Comparison of ENCODE assay signal across 29 cellular contexts in the genomic region with DNA sequence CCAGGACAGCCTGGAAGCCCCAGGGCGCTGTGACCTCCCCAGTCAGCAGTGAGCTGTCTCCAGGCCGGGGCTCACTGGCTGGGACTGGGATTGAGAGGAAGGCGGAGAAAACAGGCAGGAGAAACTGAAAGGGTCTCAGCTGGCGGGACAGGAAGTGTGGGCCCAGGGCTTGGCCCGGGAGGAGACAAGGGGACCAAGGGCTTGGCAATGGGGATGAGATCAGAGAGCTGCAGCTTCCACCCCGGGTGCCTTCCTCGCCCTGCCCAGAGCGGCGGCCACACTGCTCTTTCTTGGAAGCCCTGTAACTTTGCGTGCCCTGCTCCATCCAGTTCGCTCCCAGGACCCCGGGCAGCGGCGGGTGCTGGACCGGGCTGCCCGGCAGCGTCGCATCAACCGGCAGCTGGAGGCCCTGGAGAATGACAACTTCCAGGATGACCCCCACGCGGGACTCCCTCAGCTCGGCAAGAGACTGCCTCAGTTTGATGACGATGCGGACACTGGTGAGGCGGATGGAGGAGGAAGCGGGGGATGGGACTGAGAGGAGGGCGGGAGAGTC. TPM values are rescaled to one million over a fixed set of nuclear protein-coding genes. Genes with fewer than 3 reads are reported as not detected.
DNase-seq lines count a peak whose midpoint lies in the region; ATAC-seq, FAIRE-seq and TF ChIP-seq lines count a peak whose summit lies in the region.
"Had no signal": no experiment of that assay in that cellular context is flagged by ENCODE, and none has a peak within 500 bp of the region (broad histone marks: within the 10 kb centered on the region; RNA-seq: fewer than 3 reads in every experiment).

No MANE protein-coding gene starts in this region.

- no peak for TF ChIP-seq POLR2A in K562 (conservative IDR thresholded peaks at IDR 0.05)

- 91% methylated on average over 16 of the region's 27 CpGs for WGBS in K562 (ENCODE audit: insufficient coverage, low coverage, missing lambda C conversion rate)

- BruUV-seq in K562 (replicated peaks; lab: Mats Ljungman, UMichigan), result no TSS peak

- TF ChIP-seq EP300 in K562 (IDR thresholded peaks at IDR 0.05; ENCODE audit: low read length), result no peak

- FAIRE-seq in K562 (lab: Jason Lieb, UNC), result no peak

- no peaks in the 10 kb centered on the region for H3K27me3 Mint-ChIP-seq in activated T-helper 17 cell treated with anti-CD3 and anti-CD28 coated beads, Interleukin-2, amount 50 U/mL, for 72 hours
- H3K27me3 Mint-ChIP-seq: CD4-positive, CD25-positive, alpha-beta regulatory T cell had no signal

- CTCF ChIA-PET in K562 (lab: Yijun Ruan, JAX; ENCODE audit: low intra/inter-chr PET ratio), result interaction anchor here (0.6 kb wide), 1 partner anchor 144 kb away, joined by 3 read pairs; no protein-coding TSS in a partner anchor

- H3K27me3 ChIP-seq in K562 (ENCODE audit: control insufficient read depth in 2 of 2, insufficient read depth in 2 of 2, low read length in 2 of 2), result no peaks in the 10 kb centered on the region

- no peaks in the 10 kb centered on the region for H3K9me3 Mint-ChIP-seq in activated naive CD4-positive, alpha-beta T cell treated with anti-CD3 and anti-CD28 coated beads, Interleukin-2, amount 50 U/mL, for 72 hours
- H3K9me3 Mint-ChIP-seq in stimulated activated effector memory CD8-positive, alpha-beta T cell treated with anti-CD3 and anti-CD28 coated beads, Interleukin-12 subunit alpha, Interleukin-12 subunit beta, amount 100 ng/mL, for 72 hours, result no peaks in the 10 kb centered on the region
- no peaks in the 10 kb centered on the region for H3K9me3 Mint-ChIP-seq in activated T-helper 17 cell treated with anti-CD3 and anti-CD28 coated beads, Interleukin-2, amount 50 U/mL, for 72 hours
- H3K9me3 Mint-ChIP-seq: CD4-positive, CD25-positive, alpha-beta regulatory T cell had no signal

- H3K4me1 Mint-ChIP-seq in stimulated activated effector memory CD8-positive, alpha-beta T cell treated with anti-CD3 and anti-CD28 coated beads, Interleukin-12 subunit alpha, Interleukin-12 subunit beta, amount 100 ng/mL, for 72 hours, result peaks cover 45% of the 10 kb centered on the region
- peaks cover 4% of the 10 kb centered on the region for H3K4me1 Mint-ChIP-seq in activated T-helper 17 cell treated with anti-CD3 and anti-CD28 coated beads, Interleukin-2, amount 50 U/mL, for 72 hours

- peaks cover 31% of the 10 kb centered on the region for H3K79me2 ChIP-seq in K562 (ENCODE audit: control insufficient read depth, insufficient read depth, low read length)

- no peak overlapping the region for H3K27ac ChIP-seq in K562 (ENCODE audit: extremely low read depth, low read depth, low read length)
- H3K27ac ChIP-seq: HL-60 had no signal

- no peaks in the 10 kb centered on the region for H3K9me3 ChIP-seq in K562 (replicated peaks; ENCODE audit: control insufficient read depth, insufficient read depth, low read depth, low read length)

- H3K9me1 ChIP-seq in K562 (ENCODE audit: control insufficient read depth, insufficient read depth, low read length), result peaks cover 9% of the 10 kb centered on the region

- POLR2A ChIA-PET in K562 (lab: Yijun Ruan, JAX), result interaction anchor here (0.6 to 0.8 kb wide), 2 partner anchors 12 to 14 kb away, joined by 3 read pairs; no protein-coding TSS in a partner anchor

- no peak overlapping the region for H3K4me3 ChIP-seq in K562

- intact Hi-C loops in K562 (cut with micrococcal nuclease), result no loop called here

- DNase-seq in activated naive CD4-positive, alpha-beta T cell treated with anti-CD3 and anti-CD28 coated beads, Interleukin-2, amount 50 U/mL, for 72 hours (ENCODE audit: low spot score in 2 of 2), result no peak
- DNase-seq in activated naive CD4-positive, alpha-beta T cell treated with anti-CD3 and anti-CD28 coated beads, Interleukin-2, amount 50 U/mL, for 16 hours, result no peak
- DNase-seq in K562 (ENCODE audit: extremely low read depth in 1 of 4, low spot score in 3 of 4) (no peak), iPS-NIHi11 (ENCODE audit: low spot score) (peak; percentile 7), HuH-7 (ENCODE audit: low spot score) (no peak), nucleus accumbens (lab: John Stamatoyannopoulos, UW) (no peak)
- no peak for DNase-seq in stimulated activated effector memory CD8-positive, alpha-beta T cell treated with anti-CD3 and anti-CD28 coated beads, Interleukin-12 subunit alpha, Interleukin-12 subunit beta, amount 100 ng/mL, for 72 hours (ENCODE audit: low spot score in 2 of 2)
- DNase-seq: CD4-positive, CD25-positive, alpha-beta regulatory T cell; DMS53; Kasumi-1; NCI-H1092 treated with DMSO at 0.1 percent for 48 hours; NCI-H146; NCI-H1930; NCI-H446; NCI-H526; NCI-H82; NK-92 treated with Interleukin-12 subunit alpha and Interleukin-12 subunit beta, amount 100 ng/mL, for 24 hours; PC-3; SHP77 had no signal

- H3K4me2 ChIP-seq in K562 (ENCODE audit: insufficient read depth, low read length), result no peak overlapping the region

- peaks cover 42% of the 10 kb centered on the region; the same call in 2 of the 3 replicates for H3K36me3 ChIP-seq in K562 (ENCODE audit: control insufficient read depth, insufficient read depth, low read length)

- H3K36me3 Mint-ChIP-seq in activated naive CD4-positive, alpha-beta T cell treated with anti-CD3 and anti-CD28 coated beads, Interleukin-2, amount 50 U/mL, for 72 hours, result peaks cover 6 to 21% of the 10 kb centered on the region in 2 donors
- H3K36me3 Mint-ChIP-seq in stimulated activated effector memory CD8-positive, alpha-beta T cell treated with anti-CD3 and anti-CD28 coated beads, Interleukin-12 subunit alpha, Interleukin-12 subunit beta, amount 100 ng/mL, for 72 hours, result peaks cover 86% of the 10 kb centered on the region
- H3K36me3 Mint-ChIP-seq in activated T-helper 17 cell treated with anti-CD3 and anti-CD28 coated beads, Interleukin-2, amount 50 U/mL, for 72 hours (ENCODE audit: low read depth), result peaks cover 74% of the 10 kb centered on the region

- no peak for ATAC-seq in activated naive CD4-positive, alpha-beta T cell treated with anti-CD3 and anti-CD28 coated beads, Interleukin-2, amount 50 U/mL, for 72 hours
- no peak for ATAC-seq in K562
- no peak for ATAC-seq in stimulated activated effector memory CD8-positive, alpha-beta T cell treated with anti-CD3 and anti-CD28 coated beads, Interleukin-12 subunit alpha, Interleukin-12 subunit beta, amount 100 ng/mL, for 72 hours
- no peak for ATAC-seq in activated T-helper 17 cell treated with anti-CD3 and anti-CD28 coated beads, Interleukin-2, amount 50 U/mL, for 72 hours (replicated peaks)
- ATAC-seq: PC-3 had no signal

- H3K4me1 ChIP-seq in K562 (replicated peaks in 1 of 2; ENCODE audit: control insufficient read depth in 2 of 2, insufficient read depth in 2 of 2, low read length in 2 of 2), result peaks cover 13 to 27% of the 10 kb centered on the region in 2 experiments; a peak in 4 of 5 replicates

- no peak overlapping the region for H3K4me3 Mint-ChIP-seq in stimulated activated effector memory CD8-positive, alpha-beta T cell treated with anti-CD3 and anti-CD28 coated beads, Interleukin-12 subunit alpha, Interleukin-12 subunit beta, amount 100 ng/mL, for 72 hours
- H3K4me3 Mint-ChIP-seq in activated T-helper 17 cell treated with anti-CD3 and anti-CD28 coated beads, Interleukin-2, amount 50 U/mL, for 72 hours, result no peak overlapping the region

- peak overlapping the region; percentile 39 to 82 for H3K27ac Mint-ChIP-seq in activated naive CD4-positive, alpha-beta T cell treated with anti-CD3 and anti-CD28 coated beads, Interleukin-2, amount 50 U/mL, for 72 hours
- peak overlapping the region; percentile 72 for H3K27ac Mint-ChIP-seq in stimulated activated effector memory CD8-positive, alpha-beta T cell treated with anti-CD3 and anti-CD28 coated beads, Interleukin-12 subunit alpha, Interleukin-12 subunit beta, amount 100 ng/mL, for 72 hours
- H3K27ac Mint-ChIP-seq in activated T-helper 17 cell treated with anti-CD3 and anti-CD28 coated beads, Interleukin-2, amount 50 U/mL, for 72 hours, result no peak overlapping the region
- H3K27ac Mint-ChIP-seq: CD4-positive, CD25-positive, alpha-beta regulatory T cell had no signal

- TF ChIP-seq CTCF in K562 (IDR thresholded peaks at IDR 0.05 in 2 of 3, conservative IDR thresholded peaks at IDR 0.05 in 1 of 3; ENCODE audit: insufficient read depth in 2 of 3, low read depth in 1 of 3, low read length in 3 of 3), result no peak

- in situ Hi-C loops in K562 (cut with MboI), result no loop called here

- H4K20me1 ChIP-seq in K562 (replicated peaks; ENCODE audit: control insufficient read depth, insufficient read depth, low read length), result no peaks in the 10 kb centered on the region

- H2AFZ ChIP-seq in K562 (ENCODE audit: low read depth, low read length), result no peak overlapping the region

- no peak for TF ChIP-seq RAD21 in K562 (CRISPR knock-in tag; conservative IDR thresholded peaks at IDR 0.05 in 1 of 2, IDR thresholded peaks at IDR 0.05 in 1 of 2)

- H3K9ac ChIP-seq in K562 (ENCODE audit: insufficient read depth in 1 of 2, low read depth in 2 of 2, low read length in 2 of 2), result peak overlapping the region in 1 of 2 experiments; percentile 54; a peak in 1 of 4 replicates

RNA-seq across cellular contexts. Expression of gene ZNHIT1, which starts 4.4 kb away (rescaled TPM):
- total RNA-seq in activated naive CD4-positive, alpha-beta T cell treated with anti-CD3 and anti-CD28 coated beads, Interleukin-2, amount 50 U/mL, for 72 hours, result 10 to 100 TPM; 49.9 to 50.3 TPM
- 16.5 and 25.6 TPM in 2 replicates for total RNA-seq in K562 (2011; cell fraction: chromatin; rRNA removed; ENCODE audit: low replicate concordance)
- 34.2 and 38.5 TPM in 2 replicates for total RNA-seq in K562 (2011; cell fraction: nucleolus; rRNA removed)
- 26.8 and 34.7 TPM in 2 replicates for total RNA-seq in K562 (2011; cell fraction: nucleoplasm; rRNA removed)
- total RNA-seq in K562 (2014; rRNA removed) (162 and 189 TPM in 2 replicates), K562 (2014; rRNA removed; fragmentation: Illumina TruSeq; extraction: Trizol) (34.7 and 37.7 TPM in 2 replicates), K562 (2015; rRNA removed; fragmentation: Illumina TruSeq; extraction: Trizol) (67.7 and 70.1 TPM in 2 replicates), K562 (2021) (98.3 and 110 TPM in 2 replicates)
- polyA plus RNA-seq in K562 (2011; rRNA removed) (29.6 and 38.3 TPM in 2 replicates), K562 (2014; fragmentation: Illumina TruSeq; extraction: Trizol) (81.6 and 101 TPM in 2 replicates), K562 (2014; fragmentation: Nextera tagmentation; extraction: Ambion mirVana) (10 to 100 TPM in 1 of 2 experiments, 1 to 10 TPM in 1; 6.4 to 24.5 TPM), K562 (2014; rRNA removed) (132 and 140 TPM in 2 replicates)
- 45.0 and 97.8 TPM in 2 replicates for polyA plus RNA-seq in K562 (2011; cell fraction: cytosol; rRNA removed)
- 19.6 and 28.1 TPM in 2 replicates for polyA plus RNA-seq in K562 (2011; cell fraction: nucleus; rRNA removed)
- 75.8 and 83.5 TPM in 2 replicates for polyA plus RNA-seq in K562 (2012)
- 9.5 and 13.2 TPM in 2 replicates for polyA minus RNA-seq in K562 (2011; rRNA and poly(A)+ RNA removed)
- polyA minus RNA-seq in K562 (2011; cell fraction: cytosol; rRNA and poly(A)+ RNA removed), result 31.9 and 36.0 TPM in 2 replicates
- 5.9 and 9.7 TPM in 2 replicates for polyA minus RNA-seq in K562 (2011; cell fraction: nucleus; rRNA and poly(A)+ RNA removed)
- 10 to 100 TPM; 49.3 to 56.8 TPM for total RNA-seq in activated T-helper 17 cell treated with anti-CD3 and anti-CD28 coated beads, Interleukin-2, amount 50 U/mL, for 72 hours

RNA-seq across cellular contexts. Expression of gene PLOD3, which starts 5.0 kb away (rescaled TPM):
- 10 to 100 TPM; 44.7 to 53.5 TPM for total RNA-seq in activated naive CD4-positive, alpha-beta T cell treated with anti-CD3 and anti-CD28 coated beads, Interleukin-2, amount 50 U/mL, for 72 hours
- total RNA-seq in K562 (2011; cell fraction: chromatin; rRNA removed; ENCODE audit: low replicate concordance), result 117 and 294 TPM in 2 replicates
- total RNA-seq in K562 (2011; cell fraction: nucleolus; rRNA removed), result 263 and 303 TPM in 2 replicates
- total RNA-seq in K562 (2011; cell fraction: nucleoplasm; rRNA removed), result 163 and 175 TPM in 2 replicates
- 42.1 and 53.8 TPM in 2 replicates for total RNA-seq in K562 (2014; rRNA removed)
- total RNA-seq in K562 (2014; rRNA removed; fragmentation: Illumina TruSeq; extraction: Trizol), result 23.5 and 24.1 TPM in 2 replicates
- 30.9 and 31.8 TPM in 2 replicates for total RNA-seq in K562 (2015; rRNA removed; fragmentation: Illumina TruSeq; extraction: Trizol)
- 101 and 103 TPM in 2 replicates for total RNA-seq in K562 (2021)
- polyA plus RNA-seq in K562 (2011; rRNA removed), result 19.3 and 33.5 TPM in 2 replicates
- 28.0 and 60.3 TPM in 2 replicates for polyA plus RNA-seq in K562 (2011; cell fraction: cytosol; rRNA removed)
- 72.9 and 130 TPM in 2 replicates for polyA plus RNA-seq in K562 (2011; cell fraction: nucleus; rRNA removed)
- polyA plus RNA-seq in K562 (2012), result 79.5 and 85.6 TPM in 2 replicates
- 73.6 and 76.4 TPM in 2 replicates for polyA plus RNA-seq in K562 (2014; fragmentation: Illumina TruSeq; extraction: Trizol)
- polyA plus RNA-seq in K562 (2014; fragmentation: Nextera tagmentation; extraction: Ambion mirVana), result 1 to 10 TPM; 2.8 to 5.9 TPM
- polyA plus RNA-seq in K562 (2014; rRNA removed), result 50.3 and 58.9 TPM in 2 replicates
- polyA minus RNA-seq in K562 (2011; rRNA and poly(A)+ RNA removed), result 15.7 and 23.9 TPM in 2 replicates
- 39.3 and 40.8 TPM in 2 replicates for polyA minus RNA-seq in K562 (2011; cell fraction: cytosol; rRNA and poly(A)+ RNA removed)
- polyA minus RNA-seq in K562 (2011; cell fraction: nucleus; rRNA and poly(A)+ RNA removed), result 31.4 and 32.4 TPM in 2 replicates
- 10 to 100 TPM; 55.6 to 69.6 TPM for total RNA-seq in activated T-helper 17 cell treated with anti-CD3 and anti-CD28 coated beads, Interleukin-2, amount 50 U/mL, for 72 hours

RNA-seq across cellular contexts. Expression of gene CLDN15, which starts 15.2 kb away (rescaled TPM):
- 10 to 100 TPM; 17.3 to 26.1 TPM for total RNA-seq in activated naive CD4-positive, alpha-beta T cell treated with anti-CD3 and anti-CD28 coated beads, Interleukin-2, amount 50 U/mL, for 72 hours
- total RNA-seq in K562 (2011; cell fraction: chromatin; rRNA removed; ENCODE audit: low replicate concordance), result 29.9 and 84.2 TPM in 2 replicates
- total RNA-seq in K562 (2011; cell fraction: nucleolus; rRNA removed), result 50.8 and 63.5 TPM in 2 replicates
- 43.2 and 53.5 TPM in 2 replicates for total RNA-seq in K562 (2011; cell fraction: nucleoplasm; rRNA removed)
- total RNA-seq in K562 (2014; rRNA removed) (3.0 and 8.4 TPM in 2 replicates), K562 (2014; rRNA removed; fragmentation: Illumina TruSeq; extraction: Trizol) (3.0 and 4.0 TPM in 2 replicates), K562 (2015; rRNA removed; fragmentation: Illumina TruSeq; extraction: Trizol) (6.7 and 7.4 TPM in 2 replicates), K562 (2021) (10.0 and 10.6 TPM in 2 replicates)
- polyA plus RNA-seq in K562 (2011; rRNA removed) (11.6 and 16.2 TPM in 2 replicates), K562 (2014; fragmentation: Illumina TruSeq; extraction: Trizol) (10.2 and 11.1 TPM in 2 replicates), K562 (2014; fragmentation: Nextera tagmentation; extraction: Ambion mirVana) (under 1 TPM; 0.32 to 0.39 TPM), K562 (2014; rRNA removed) (14.5 and 17.9 TPM in 2 replicates)
- 15.1 and 22.0 TPM in 2 replicates for polyA plus RNA-seq in K562 (2011; cell fraction: cytosol; rRNA removed)
- polyA plus RNA-seq in K562 (2011; cell fraction: nucleus; rRNA removed), result 57.7 and 97.2 TPM in 2 replicates
- polyA plus RNA-seq in K562 (2012), result 9.7 and 19.0 TPM in 2 replicates
- 3.5 and 6.2 TPM in 2 replicates for polyA minus RNA-seq in K562 (2011; rRNA and poly(A)+ RNA removed)
- 1.4 and 4.0 TPM in 2 replicates for polyA minus RNA-seq in K562 (2011; cell fraction: cytosol; rRNA and poly(A)+ RNA removed)
- polyA minus RNA-seq in K562 (2011; cell fraction: nucleus; rRNA and poly(A)+ RNA removed), result 13.4 and 17.1 TPM in 2 replicates
- total RNA-seq in activated T-helper 17 cell treated with anti-CD3 and anti-CD28 coated beads, Interleukin-2, amount 50 U/mL, for 72 hours, result 10 to 100 TPM; 20.0 to 23.1 TPM

RNA-seq across cellular contexts. Expression of gene MOGAT3, which starts 21.5 kb away (rescaled TPM):
- not detected for total RNA-seq in activated naive CD4-positive, alpha-beta T cell treated with anti-CD3 and anti-CD28 coated beads, Interleukin-2, amount 50 U/mL, for 72 hours
- not detected in 2 replicates for total RNA-seq in K562 (2011; cell fraction: chromatin; rRNA removed; ENCODE audit: low replicate concordance)
- total RNA-seq in K562 (2011; cell fraction: nucleolus; rRNA removed), result not detected in 2 replicates
- total RNA-seq in K562 (2011; cell fraction: nucleoplasm; rRNA removed), result not detected in 2 replicates
- total RNA-seq in K562 (2014; rRNA removed) (not detected in 2 replicates), K562 (2014; rRNA removed; fragmentation: Illumina TruSeq; extraction: Trizol) (not detected in 2 replicates), K562 (2015; rRNA removed; fragmentation: Illumina TruSeq; extraction: Trizol) (not detected in 2 replicates), K562 (2021) (not detected in 2 replicates)
- polyA plus RNA-seq in K562 (2011; rRNA removed) (0.07 and 0.13 TPM in 2 replicates), K562 (2014; fragmentation: Illumina TruSeq; extraction: Trizol) (not detected in 2 replicates), K562 (2014; fragmentation: Nextera tagmentation; extraction: Ambion mirVana) (under 1 TPM; 0.07 to 0.17 TPM), K562 (2014; rRNA removed) (not detected in 2 replicates)
- not detected in 2 replicates for polyA plus RNA-seq in K562 (2011; cell fraction: cytosol; rRNA removed)
- 0.14 and 0.15 TPM in 2 replicates for polyA plus RNA-seq in K562 (2011; cell fraction: nucleus; rRNA removed)
- 0.03 TPM in 1 of 2 replicates, not detected in the other for polyA plus RNA-seq in K562 (2012)
- not detected in 2 replicates for polyA minus RNA-seq in K562 (2011; rRNA and poly(A)+ RNA removed)
- not detected in 2 replicates for polyA minus RNA-seq in K562 (2011; cell fraction: cytosol; rRNA and poly(A)+ RNA removed)
- polyA minus RNA-seq in K562 (2011; cell fraction: nucleus; rRNA and poly(A)+ RNA removed), result 0.56 TPM in 1 of 2 replicates, not detected in the other
- total RNA-seq in activated T-helper 17 cell treated with anti-CD3 and anti-CD28 coated beads, Interleukin-2, amount 50 U/mL, for 72 hours, result not detected
- total RNA-seq: A172; CD4-positive, CD25-positive, alpha-beta regulatory T cell; Daoy; G401; H4; M059J; PC-3; RPMI7951; SK-MEL-5 had no signal
- polyA plus RNA-seq: BJ; CD4-positive, CD25-positive, alpha-beta regulatory T cell had no signal

RNA-seq across cellular contexts. Expression of gene FIS1, which starts 22.5 kb away (rescaled TPM):
- total RNA-seq in activated naive CD4-positive, alpha-beta T cell treated with anti-CD3 and anti-CD28 coated beads, Interleukin-2, amount 50 U/mL, for 72 hours, result 10 to 100 TPM; 70.0 to 74.8 TPM
- 55.7 and 148 TPM in 2 replicates for total RNA-seq in K562 (2011; cell fraction: chromatin; rRNA removed; ENCODE audit: low replicate concordance)
- total RNA-seq in K562 (2011; cell fraction: nucleolus; rRNA removed), result 125 and 143 TPM in 2 replicates
- total RNA-seq in K562 (2011; cell fraction: nucleoplasm; rRNA removed), result 76.9 and 85.1 TPM in 2 replicates
- 197 and 221 TPM in 2 replicates for total RNA-seq in K562 (2014; rRNA removed)
- total RNA-seq in K562 (2014; rRNA removed; fragmentation: Illumina TruSeq; extraction: Trizol), result 58.7 and 95.0 TPM in 2 replicates
- total RNA-seq in K562 (2015; rRNA removed; fragmentation: Illumina TruSeq; extraction: Trizol), result 127 and 128 TPM in 2 replicates
- 144 and 145 TPM in 2 replicates for total RNA-seq in K562 (2021)
- 125 and 148 TPM in 2 replicates for polyA plus RNA-seq in K562 (2011; rRNA removed)
- 178 and 243 TPM in 2 replicates for polyA plus RNA-seq in K562 (2011; cell fraction: cytosol; rRNA removed)
- polyA plus RNA-seq in K562 (2011; cell fraction: nucleus; rRNA removed), result 96.9 and 138 TPM in 2 replicates
- polyA plus RNA-seq in K562 (2012), result 160 TPM in 2 replicates
- 151 and 157 TPM in 2 replicates for polyA plus RNA-seq in K562 (2014; fragmentation: Illumina TruSeq; extraction: Trizol)
- polyA plus RNA-seq in K562 (2014; fragmentation: Nextera tagmentation; extraction: Ambion mirVana), result 100 to 1,000 TPM in 1 of 2 experiments, 10 to 100 TPM in 1; 86.0 to 118 TPM
- polyA plus RNA-seq in K562 (2014; rRNA removed), result 247 and 257 TPM in 2 replicates
- 56.1 and 82.0 TPM in 2 replicates for polyA minus RNA-seq in K562 (2011; rRNA and poly(A)+ RNA removed)
- polyA minus RNA-seq in K562 (2011; cell fraction: cytosol; rRNA and poly(A)+ RNA removed), result 31.2 and 34.7 TPM in 2 replicates
- polyA minus RNA-seq in K562 (2011; cell fraction: nucleus; rRNA and poly(A)+ RNA removed), result 30.7 and 33.5 TPM in 2 replicates
- total RNA-seq in activated T-helper 17 cell treated with anti-CD3 and anti-CD28 coated beads, Interleukin-2, amount 50 U/mL, for 72 hours, result 10 to 100 TPM; 69.0 to 82.6 TPM
